In genomic region chr6:31642798-31643570, GRCh38 we compare ENCODE assay signal across 16 cellular contexts. TPM values are rescaled to one million over a fixed set of nuclear protein-coding genes. Genes with fewer than 3 reads are reported as not detected.
DNase-seq lines count a peak whose midpoint lies in the region; ATAC-seq, FAIRE-seq and TF ChIP-seq lines count a peak whose summit lies in the region.
"Had no signal": no experiment of that assay in that cellular context is flagged by ENCODE, and none has a peak within 500 bp of the region (broad histone marks: within the 10 kb centered on the region; RNA-seq: fewer than 3 reads in every experiment).

No MANE protein-coding gene starts in this region.

- H3K27ac ChIP-seq in adrenal gland = peak overlapping the region in 3 of 5 donors; percentile 5 to 68 (median 7)

- no peaks in the 10 kb centered on the region for H3K9me3 Mint-ChIP-seq in activated naive CD4-positive, alpha-beta T cell treated with anti-CD3 and anti-CD28 coated beads, Interleukin-2, amount 50 U/mL, for 72 hours
- no peaks in the 10 kb centered on the region for H3K9me3 Mint-ChIP-seq in memory B cell
- H3K9me3 Mint-ChIP-seq: GM23338 had no signal

- FAIRE-seq in urothelium cell line (lab: Jason Lieb, UNC) = no peak
- FAIRE-seq: A204.1, GM12878, GM18507 had no signal

- H3K4me1 ChIP-seq in adrenal gland (replicated peaks in 1 of 2) = peaks cover 0 to 5% of the 10 kb centered on the region in 2 donors

- no peaks in the 10 kb centered on the region for H3K9me3 ChIP-seq in adrenal gland (replicated peaks in 1 of 3)

- H3K36me3 ChIP-seq in adrenal gland (replicated peaks in 1 of 2) = peaks cover 0 to 98% of the 10 kb centered on the region in 2 donors

- TF ChIP-seq CTCF in adrenal gland (IDR thresholded peaks at IDR 0.05) = no peak

- no peak for TF ChIP-seq POLR2A in adrenal gland (IDR thresholded peaks at IDR 0.05)

- intact Hi-C loops in adrenal gland (cut with DNase I) = no loop called here

- no peaks in the 10 kb centered on the region for H3K27me3 Mint-ChIP-seq in memory B cell
- H3K27me3 Mint-ChIP-seq: B cell; CD4-positive, alpha-beta memory T cell had no signal

- DNase-seq in activated naive CD4-positive, alpha-beta T cell treated with anti-CD3 and anti-CD28 coated beads, Interleukin-2, amount 50 U/mL, for 72 hours (ENCODE audit: low spot score in 2 of 2) = no peak
- DNase-seq in activated naive CD4-positive, alpha-beta T cell treated with Interleukin-2 at 50 U/mL for 16 hours = no peak
- DNase-seq in adrenal gland (peak in 3 of 7 donors; percentile 49 to 69 (median 52)), memory B cell (ENCODE audit: low spot score in 2 of 2) (no peak), nucleus accumbens (lab: John Stamatoyannopoulos, UW) (no peak), urothelium cell line (ENCODE audit: low spot score) (no peak)
- DNase-seq: C1 segment of cervical spinal cord; CD4-positive, alpha-beta memory T cell; DMS79; H7 had no signal

- ATAC-seq in activated naive CD4-positive, alpha-beta T cell treated with anti-CD3 and anti-CD28 coated beads, Interleukin-2, amount 50 U/mL, for 72 hours = no peak
- ATAC-seq in memory B cell (ENCODE audit: low read depth) (no peak), GM21360 (IDR thresholded peaks at IDR 0.05; ENCODE audit: unreplicated experiment) (no peak)
- ATAC-seq: GM12878, GM23338 had no signal

- H3K4me3 ChIP-seq in adrenal gland = no peak overlapping the region
- H3K4me3 ChIP-seq: GM12878, GM23338 had no signal

- WGBS in adrenal gland, 4 donors = 61 to 76% (median 74%) methylated on average over 5 to 6 of the region's 6 CpGs

- H3K27ac Mint-ChIP-seq in activated naive CD4-positive, alpha-beta T cell treated with anti-CD3 and anti-CD28 coated beads, Interleukin-2, amount 50 U/mL, for 72 hours = peak overlapping the region; percentile 44 to 85
- H3K27ac Mint-ChIP-seq in memory B cell = peak overlapping the region; percentile 35
- H3K27ac Mint-ChIP-seq: B cell, GM23338 had no signal

- no peaks in the 10 kb centered on the region for H3K27me3 ChIP-seq in adrenal gland

- peaks cover 8 to 9% of the 10 kb centered on the region in 2 donors for H3K36me3 Mint-ChIP-seq in activated naive CD4-positive, alpha-beta T cell treated with anti-CD3 and anti-CD28 coated beads, Interleukin-2, amount 50 U/mL, for 72 hours
- H3K36me3 Mint-ChIP-seq in memory B cell = peaks cover 25% of the 10 kb centered on the region

- H3K4me1 Mint-ChIP-seq in memory B cell = no peaks in the 10 kb centered on the region
- H3K4me1 Mint-ChIP-seq: B cell, GM23338 had no signal

- H3K4me3 Mint-ChIP-seq in memory B cell = no peak overlapping the region
- H3K4me3 Mint-ChIP-seq: B cell; CD4-positive, alpha-beta memory T cell; GM23338 had no signal

RNA-seq across cellular contexts. Expression of gene BAG6, which starts 9.5 kb away (rescaled TPM):
- total RNA-seq in activated naive CD4-positive, alpha-beta T cell treated with anti-CD3 and anti-CD28 coated beads, Interleukin-2, amount 50 U/mL, for 72 hours = 100 to 1,000 TPM; 286 to 303 TPM
- 100 to 1,000 TPM; 247 to 336 (median 315) TPM for total RNA-seq in adrenal gland
- 100 to 1,000 TPM; 170 to 799 (median 668) TPM for polyA plus RNA-seq in adrenal gland

RNA-seq across cellular contexts. Expression of gene APOM, which starts 12.7 kb away (rescaled TPM):
- 1 to 10 TPM; 2.6 to 2.7 TPM for total RNA-seq in activated naive CD4-positive, alpha-beta T cell treated with anti-CD3 and anti-CD28 coated beads, Interleukin-2, amount 50 U/mL, for 72 hours
- 1 to 10 TPM in 7 of 8 donors, not detected in 1; 2.3 to 4.7 (median 4.0) TPM for total RNA-seq in adrenal gland
- polyA plus RNA-seq in adrenal gland = 10 to 100 TPM in 2 of 3 donors, 1 to 10 TPM in 1; 6.4 to 18.2 (median 10.7) TPM

RNA-seq across cellular contexts. Expression of gene C6orf47, which starts 17.6 kb away (rescaled TPM):
- total RNA-seq in activated naive CD4-positive, alpha-beta T cell treated with anti-CD3 and anti-CD28 coated beads, Interleukin-2, amount 50 U/mL, for 72 hours = 10 to 100 TPM; 15.0 to 16.4 TPM
- 10 to 100 TPM; 23.8 to 37.0 (median 27.4) TPM for total RNA-seq in adrenal gland
- polyA plus RNA-seq in adrenal gland = 10 to 100 TPM; 17.9 to 23.6 (median 20.0) TPM

RNA-seq across cellular contexts. Expression of gene GPANK1, which starts 21.8 kb away (rescaled TPM):
- total RNA-seq in activated naive CD4-positive, alpha-beta T cell treated with anti-CD3 and anti-CD28 coated beads, Interleukin-2, amount 50 U/mL, for 72 hours = 10 to 100 TPM; 36.2 to 39.0 TPM
- 10 to 100 TPM; 10.2 to 61.2 (median 17.4) TPM for total RNA-seq in adrenal gland
- polyA plus RNA-seq in adrenal gland = 10 to 100 TPM in 2 of 3 donors, 1 to 10 TPM in 1; 7.4 to 18.3 (median 17.6) TPM

RNA-seq across cellular contexts. Expression of gene PRRC2A, which starts 22.5 kb away (rescaled TPM):
- total RNA-seq in activated naive CD4-positive, alpha-beta T cell treated with anti-CD3 and anti-CD28 coated beads, Interleukin-2, amount 50 U/mL, for 72 hours = 100 to 1,000 TPM; 253 to 336 TPM
- 100 to 1,000 TPM in 5 of 8 donors, 10 to 100 TPM in 3; 77.1 to 198 (median 121) TPM for total RNA-seq in adrenal gland
- polyA plus RNA-seq in adrenal gland = 100 to 1,000 TPM in 2 of 3 donors, 10 to 100 TPM in 1; 55.6 to 419 (median 330) TPM
